ENCODE assay signal across 11 cellular contexts in genomic region chr13:99996177-99996705, GRCh38. TPM values are rescaled to one million over a fixed set of nuclear protein-coding genes. Genes with fewer than 3 reads are reported as not detected.
DNase-seq lines count a peak whose midpoint lies in the region; ATAC-seq and TF ChIP-seq lines count a peak whose summit lies in the region.
"Had no signal": no experiment of that assay in that cellular context is flagged by ENCODE, and none has a peak within 500 bp of the region (broad histone marks: within the 10 kb centered on the region; RNA-seq: fewer than 3 reads in every experiment).

No MANE protein-coding gene starts in this region.

- no peak for ATAC-seq in sciatic nerve

- DNase-seq in NCI-H1105 treated with DMSO at 0.1 percent for 48 hours (lab: John Stamatoyannopoulos, UW) = peak; percentile 71
- DNase-seq in NCI-H1105 (lab: John Stamatoyannopoulos, UW) = no peak
- DNase-seq in NCI-H146 treated with DMSO at 0.1 percent for 48 hours (lab: John Stamatoyannopoulos, UW; ENCODE audit: unreplicated experiment) = peak; percentile 99
- DNase-seq in brain microvascular endothelial cell = no peak
- DNase-seq in nephron progenitor cell = no peak
- no peak for DNase-seq in tibial nerve (ENCODE audit: low spot score in 2 of 2)
- DNase-seq in sciatic nerve (ENCODE audit: low spot score) = no peak
- DNase-seq in NCI-H187 (lab: John Stamatoyannopoulos, UW) = no peak
- DNase-seq: PC-9; stimulated activated naive CD4-positive, alpha-beta T cell had no signal

- no peak for TF ChIP-seq EP300 in tibial nerve (IDR thresholded peaks at IDR 0.05)

- H3K36me3 Mint-ChIP-seq in nephron progenitor cell (ENCODE audit: low read depth) = no peaks in the 10 kb centered on the region

- no peak for TF ChIP-seq POLR2A in tibial nerve (IDR thresholded peaks at IDR 0.05)

- H3K27me3 ChIP-seq in brain microvascular endothelial cell (replicated peaks) (no peaks in the 10 kb centered on the region), tibial nerve (peaks cover 13 to 99% of the 10 kb centered on the region in 2 donors)

- H3K4me1 ChIP-seq in tibial nerve = peaks cover 0 to 18% (median 0%) of the 10 kb centered on the region in 4 donors

- peaks cover 0 to 7% (median 0%) of the 10 kb centered on the region in 4 donors for H3K9me3 ChIP-seq in tibial nerve

- in situ Hi-C loops in brain microvascular endothelial cell (cut with HindIII; ENCODE audit: low pct_ligation_motif_present, low sequenced_read_pairs) = no loop called here

- TF ChIP-seq CTCF in brain microvascular endothelial cell (IDR thresholded peaks at IDR 0.05; ENCODE audit: low read depth, low read length, missing control alignments) = no peak
- TF ChIP-seq CTCF in nephron progenitor cell (IDR thresholded peaks at IDR 0.05) = no peak
- TF ChIP-seq CTCF in tibial nerve (IDR thresholded peaks at IDR 0.05) = no peak

- WGBS in tibial nerve, 2 donors = 19 to 22% methylated on average over 9 of the region's 9 CpGs

- peak overlapping the region; percentile 47 for H3K4me3 Mint-ChIP-seq in nephron progenitor cell

- no peaks in the 10 kb centered on the region for H3K9me3 Mint-ChIP-seq in nephron progenitor cell

- H3K36me3 ChIP-seq in brain microvascular endothelial cell (replicated peaks) (no peaks in the 10 kb centered on the region), tibial nerve (no peaks in the 10 kb centered on the region)

- intact Hi-C loops in sciatic nerve (cut with DNase I) = no loop called here

- H3K4me1 Mint-ChIP-seq in nephron progenitor cell = peaks cover 52% of the 10 kb centered on the region

- peaks cover 92% of the 10 kb centered on the region for H3K27me3 Mint-ChIP-seq in nephron progenitor cell (ENCODE audit: low read depth, poor library complexity)

- no peak overlapping the region for H3K27ac Mint-ChIP-seq in nephron progenitor cell

- H3K27ac ChIP-seq in brain microvascular endothelial cell (no peak overlapping the region), tibial nerve (no peak overlapping the region)
- H3K27ac ChIP-seq: PC-9 had no signal

- peak overlapping the region; percentile 28 for H3K4me3 ChIP-seq in brain microvascular endothelial cell (ENCODE audit: low read depth, low read length)
- H3K4me3 ChIP-seq in tibial nerve = no peak overlapping the region
- H3K4me3 ChIP-seq: PC-9 had no signal

RNA-seq across cellular contexts. Expression of gene ZIC2, which starts 14.7 kb away (rescaled TPM):
- total RNA-seq in tibial nerve = not detected
- not detected for total RNA-seq in sciatic nerve
- total RNA-seq: cardiac septum had no signal

RNA-seq across cellular contexts. Expression of gene ZIC5, which starts 24.7 kb away (rescaled TPM):
- total RNA-seq in tibial nerve (not detected), sciatic nerve (not detected)

Comparison
In these comparisons a context has a peak if more than half of its experiments do, and no peak if none do; other contexts are left out.
1. DNase-seq: peak in NCI-H1105 treated with DMSO at 0.1 percent for 48 hours (single experiment) and NCI-H146 treated with DMSO at 0.1 percent for 48 hours (single experiment); none in NCI-H1105 (single experiment), brain microvascular endothelial cell (single experiment), nephron progenitor cell (single experiment), tibial nerve (0 of 2), sciatic nerve (single experiment) and NCI-H187 (0 of 2).